In genomic region chr9:136693490-136694162, GRCh38 we compare ENCODE assay signal across 12 cellular contexts. TPM values are rescaled to one million over a fixed set of nuclear protein-coding genes. Genes with fewer than 3 reads are reported as not detected.
A peak's percentile ranks its signal among the peaks of the same experiment; 100 is the strongest.
DNase-seq lines count a peak whose midpoint lies in the region; ATAC-seq and TF ChIP-seq lines count a peak whose summit lies in the region.
"Had no signal": no experiment of that assay in that cellular context is flagged by ENCODE, and none has a peak within 500 bp of the region (broad histone marks: within the 10 kb centered on the region; RNA-seq: fewer than 3 reads in every experiment).

No MANE protein-coding gene starts in this region.

- H3K27ac Mint-ChIP-seq in activated naive CD4-positive, alpha-beta T cell treated with anti-CD3 and anti-CD28 coated beads, Interleukin-2, amount 50 U/mL, for 24 hours = peak overlapping the region; percentile 59
- H3K27ac Mint-ChIP-seq: IgD-negative memory B cell; T-helper 1 cell treated with Interleukin-12 subunit alpha and Interleukin-12 subunit beta and Interleukin-4 antibody, amounts not matched to agents 30 μg/mL and 1 μg/mL, for 36 hours had no signal

- H3K36me3 Mint-ChIP-seq in activated naive CD4-positive, alpha-beta T cell treated with anti-CD3 and anti-CD28 coated beads, Interleukin-2, amount 50 U/mL, for 24 hours = no peaks in the 10 kb centered on the region
- H3K36me3 Mint-ChIP-seq: IgD-negative memory B cell had no signal

- intact Hi-C loops in upper lobe of right lung (cut with DNase I) = no loop called here
- intact Hi-C loops in posterior vena cava (cut with DNase I) = no loop called here

- H3K27ac ChIP-seq in RWPE2 (ENCODE audit: poor library complexity, severe bottlenecking) (no peak overlapping the region), upper lobe of right lung (peak overlapping the region; percentile 58)

- no peaks in the 10 kb centered on the region for H3K9me3 Mint-ChIP-seq in activated naive CD4-positive, alpha-beta T cell treated with anti-CD3 and anti-CD28 coated beads, Interleukin-2, amount 50 U/mL, for 24 hours
- H3K9me3 Mint-ChIP-seq: IgD-negative memory B cell; T-helper 1 cell treated with Interleukin-12 subunit alpha and Interleukin-12 subunit beta and Interleukin-4 antibody, amounts not matched to agents 30 μg/mL and 1 μg/mL, for 36 hours had no signal

- H3K36me3 ChIP-seq in RWPE2 (ENCODE audit: low read depth) (no peaks in the 10 kb centered on the region), upper lobe of right lung (no peaks in the 10 kb centered on the region)
- H3K36me3 ChIP-seq: tibial nerve had no signal

- DNase-seq in activated naive CD4-positive, alpha-beta T cell treated with anti-CD3 and anti-CD28 coated beads, Interleukin-2, amount 50 U/mL, for 16 hours = no peak
- DNase-seq in RWPE2 (ENCODE audit: low spot score) = peak; percentile 92
- DNase-seq in iPS-NIHi7 (ENCODE audit: extremely low spot score) = peak; percentile 49
- DNase-seq in upper lobe of right lung = peak; percentile 90
- DNase-seq in posterior vena cava (ENCODE audit: low spot score) = no peak
- no peak for DNase-seq in NOMO-1 treated with dmso at 0.1 percent for 144 hours (lab: John Stamatoyannopoulos, UW; ENCODE audit: unreplicated experiment)

- no peaks in the 10 kb centered on the region for H3K27me3 ChIP-seq in RWPE2 (ENCODE audit: insufficient read depth, poor library complexity, severe bottlenecking)
- H3K27me3 ChIP-seq in upper lobe of right lung = no peaks in the 10 kb centered on the region

- H3K4me1 Mint-ChIP-seq in activated naive CD4-positive, alpha-beta T cell treated with anti-CD3 and anti-CD28 coated beads, Interleukin-2, amount 50 U/mL, for 24 hours = no peaks in the 10 kb centered on the region

- H3K4me3 Mint-ChIP-seq in activated naive CD4-positive, alpha-beta T cell treated with anti-CD3 and anti-CD28 coated beads, Interleukin-2, amount 50 U/mL, for 24 hours = no peak overlapping the region
- H3K4me3 Mint-ChIP-seq: IgD-negative memory B cell; T-helper 1 cell treated with Interleukin-12 subunit alpha and Interleukin-12 subunit beta and Interleukin-4 antibody, amounts not matched to agents 30 μg/mL and 1 μg/mL, for 36 hours had no signal

- TF ChIP-seq CTCF in RWPE2 (IDR thresholded peaks at IDR 0.05; ENCODE audit: poor library complexity, severe bottlenecking) (no peak), upper lobe of right lung (IDR thresholded peaks at IDR 0.05) (no peak)

- peaks cover 6% of the 10 kb centered on the region for H3K27me3 Mint-ChIP-seq in activated naive CD4-positive, alpha-beta T cell treated with anti-CD3 and anti-CD28 coated beads, Interleukin-2, amount 50 U/mL, for 24 hours

- peak; percentile 92 for ATAC-seq in RWPE2 (ENCODE audit: low read depth)
- ATAC-seq in upper lobe of right lung = peak; percentile 70
- ATAC-seq in HG03442 (IDR thresholded peaks at IDR 0.05; ENCODE audit: unreplicated experiment) = no peak

- H3K4me3 ChIP-seq in RWPE2 (ENCODE audit: severe bottlenecking) (no peak overlapping the region), upper lobe of right lung (no peak overlapping the region)
- H3K4me3 ChIP-seq: tibial nerve had no signal

- no peaks in the 10 kb centered on the region for H3K9me3 ChIP-seq in RWPE2 (ENCODE audit: severe bottlenecking)
- H3K9me3 ChIP-seq in upper lobe of right lung = no peaks in the 10 kb centered on the region
- H3K9me3 ChIP-seq: tibial nerve had no signal

- H3K4me1 ChIP-seq in RWPE2 (ENCODE audit: insufficient read depth, poor library complexity, severe bottlenecking) = peaks cover 14% of the 10 kb centered on the region
- H3K4me1 ChIP-seq in upper lobe of right lung = peaks cover 32% of the 10 kb centered on the region

RNA-seq across cellular contexts. Expression of gene AGPAT2, which starts 6.4 kb away (rescaled TPM):
- total RNA-seq in upper lobe of right lung (117 TPM), posterior vena cava (10 to 100 TPM; 27.1 to 28.8 TPM)

RNA-seq across cellular contexts. Expression of gene DIPK1B, which starts 18.7 kb away (rescaled TPM):
- total RNA-seq in upper lobe of right lung (17.7 TPM), posterior vena cava (1 to 10 TPM; 7.1 to 8.3 TPM)

RNA-seq across cellular contexts. Expression of gene EGFL7, which starts 30.9 kb away (rescaled TPM):
- total RNA-seq in upper lobe of right lung = 302 TPM
- total RNA-seq in posterior vena cava = 100 to 1,000 TPM in 1 of 2 donors, 10 to 100 TPM in 1; 91.4 to 118 TPM

RNA-seq across cellular contexts. Expression of gene LCN10, which starts 49.1 kb away (rescaled TPM):
- total RNA-seq in upper lobe of right lung = 11.2 TPM
- total RNA-seq in posterior vena cava = 10 to 100 TPM in 1 of 2 donors, 1 to 10 TPM in 1; 9.2 to 10.0 TPM

RNA-seq across cellular contexts. Expression of gene LCN6, which starts 54.7 kb away (rescaled TPM):
- total RNA-seq in upper lobe of right lung = 21.5 TPM
- 10 to 100 TPM; 22.8 to 36.9 TPM for total RNA-seq in posterior vena cava
- total RNA-seq: skeletal muscle tissue had no signal

Comparison
In these comparisons a context has a peak if more than half of its experiments do, and no peak if none do; other contexts are left out.
1. DNase-seq: peak in RWPE2 (single experiment), iPS-NIHi7 (single experiment) and upper lobe of right lung (single experiment); none in activated naive CD4-positive, alpha-beta T cell treated with anti-CD3 and anti-CD28 coated beads, Interleukin-2, amount 50 U/mL, for 16 hours (single experiment), posterior vena cava (single experiment) and NOMO-1 treated with dmso at 0.1 percent for 144 hours (single experiment).